In the genomic region with DNA sequence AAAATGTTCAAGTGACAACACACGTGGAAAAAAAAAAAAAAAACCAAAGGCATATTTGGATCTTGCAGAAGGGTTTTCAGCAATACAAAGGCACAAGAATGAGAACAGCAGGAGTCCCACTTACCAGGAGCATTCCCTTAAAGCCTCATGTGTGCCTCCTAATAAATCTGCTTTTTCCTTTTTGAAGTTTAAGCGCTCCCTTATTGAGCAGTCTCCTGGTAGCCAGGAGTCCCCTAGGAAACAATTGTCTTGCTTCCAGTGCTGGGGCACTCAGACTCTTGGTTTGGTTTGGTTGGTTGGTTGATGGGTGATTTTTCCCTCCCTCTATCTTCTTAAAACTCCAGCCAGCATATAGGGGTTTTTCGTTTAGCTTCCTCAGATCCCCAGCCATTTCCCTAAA, we compare ENCODE assay signal across 1 cellular context.
TF ChIP-seq lines count a peak whose summit lies in the region.

No MANE protein-coding gene starts in this region.

TF ChIP-seq in GM23338, 12 proteins besides CTCF, POLR2A, EP300 and RAD21:
- TF ChIP-seq, protein P1, sequence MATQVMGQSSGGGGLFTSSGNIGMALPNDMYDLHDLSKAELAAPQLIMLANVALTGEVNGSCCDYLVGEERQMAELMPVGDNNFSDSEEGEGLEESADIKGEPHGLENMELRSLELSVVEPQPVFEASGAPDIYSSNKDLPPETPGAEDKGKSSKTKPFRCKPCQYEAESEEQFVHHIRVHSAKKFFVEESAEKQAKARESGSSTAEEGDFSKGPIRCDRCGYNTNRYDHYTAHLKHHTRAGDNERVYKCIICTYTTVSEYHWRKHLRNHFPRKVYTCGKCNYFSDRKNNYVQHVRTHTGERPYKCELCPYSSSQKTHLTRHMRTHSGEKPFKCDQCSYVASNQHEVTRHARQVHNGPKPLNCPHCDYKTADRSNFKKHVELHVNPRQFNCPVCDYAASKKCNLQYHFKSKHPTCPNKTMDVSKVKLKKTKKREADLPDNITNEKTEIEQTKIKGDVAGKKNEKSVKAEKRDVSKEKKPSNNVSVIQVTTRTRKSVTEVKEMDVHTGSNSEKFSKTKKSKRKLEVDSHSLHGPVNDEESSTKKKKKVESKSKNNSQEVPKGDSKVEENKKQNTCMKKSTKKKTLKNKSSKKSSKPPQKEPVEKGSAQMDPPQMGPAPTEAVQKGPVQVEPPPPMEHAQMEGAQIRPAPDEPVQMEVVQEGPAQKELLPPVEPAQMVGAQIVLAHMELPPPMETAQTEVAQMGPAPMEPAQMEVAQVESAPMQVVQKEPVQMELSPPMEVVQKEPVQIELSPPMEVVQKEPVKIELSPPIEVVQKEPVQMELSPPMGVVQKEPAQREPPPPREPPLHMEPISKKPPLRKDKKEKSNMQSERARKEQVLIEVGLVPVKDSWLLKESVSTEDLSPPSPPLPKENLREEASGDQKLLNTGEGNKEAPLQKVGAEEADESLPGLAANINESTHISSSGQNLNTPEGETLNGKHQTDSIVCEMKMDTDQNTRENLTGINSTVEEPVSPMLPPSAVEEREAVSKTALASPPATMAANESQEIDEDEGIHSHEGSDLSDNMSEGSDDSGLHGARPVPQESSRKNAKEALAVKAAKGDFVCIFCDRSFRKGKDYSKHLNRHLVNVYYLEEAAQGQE (IDR thresholded peaks at IDR 0.05; ENCODE audit: unreplicated experiment) = no peak
- no peak for TF ChIP-seq JUNB (IDR thresholded peaks at IDR 0.05; ENCODE audit: unreplicated experiment)
- no peak for TF ChIP-seq CREB1 (CRISPR knock-in tag; IDR thresholded peaks at IDR 0.05; ENCODE audit: low read depth)
- no peak for TF ChIP-seq EZH2 (IDR thresholded peaks at IDR 0.05; ENCODE audit: low read depth, unreplicated experiment)
- no peak for TF ChIP-seq EZH2phosphoT487 (IDR thresholded peaks at IDR 0.05; ENCODE audit: unreplicated experiment)
- no peak for TF ChIP-seq ETS1 (IDR thresholded peaks at IDR 0.05)
- no peak for TF ChIP-seq STAT1 (IDR thresholded peaks at IDR 0.05; ENCODE audit: unreplicated experiment)
- no peak for TF ChIP-seq NANOG (IDR thresholded peaks at IDR 0.05; ENCODE audit: borderline replicate concordance)
- TF ChIP-seq POLR2AphosphoS5 (IDR thresholded peaks at IDR 0.05; ENCODE audit: low read depth) = no peak
- TF ChIP-seq ZNF114 (CRISPR knock-in tag; IDR thresholded peaks at IDR 0.05) = no peak
- TF ChIP-seq ZNF462 (CRISPR knock-in tag; IDR thresholded peaks at IDR 0.05) = no peak
- no peak for TF ChIP-seq ZNF331 (CRISPR knock-in tag; IDR thresholded peaks at IDR 0.05; ENCODE audit: low read depth)
